ENCODE assay signal across 1 cellular context in the genomic region with DNA sequence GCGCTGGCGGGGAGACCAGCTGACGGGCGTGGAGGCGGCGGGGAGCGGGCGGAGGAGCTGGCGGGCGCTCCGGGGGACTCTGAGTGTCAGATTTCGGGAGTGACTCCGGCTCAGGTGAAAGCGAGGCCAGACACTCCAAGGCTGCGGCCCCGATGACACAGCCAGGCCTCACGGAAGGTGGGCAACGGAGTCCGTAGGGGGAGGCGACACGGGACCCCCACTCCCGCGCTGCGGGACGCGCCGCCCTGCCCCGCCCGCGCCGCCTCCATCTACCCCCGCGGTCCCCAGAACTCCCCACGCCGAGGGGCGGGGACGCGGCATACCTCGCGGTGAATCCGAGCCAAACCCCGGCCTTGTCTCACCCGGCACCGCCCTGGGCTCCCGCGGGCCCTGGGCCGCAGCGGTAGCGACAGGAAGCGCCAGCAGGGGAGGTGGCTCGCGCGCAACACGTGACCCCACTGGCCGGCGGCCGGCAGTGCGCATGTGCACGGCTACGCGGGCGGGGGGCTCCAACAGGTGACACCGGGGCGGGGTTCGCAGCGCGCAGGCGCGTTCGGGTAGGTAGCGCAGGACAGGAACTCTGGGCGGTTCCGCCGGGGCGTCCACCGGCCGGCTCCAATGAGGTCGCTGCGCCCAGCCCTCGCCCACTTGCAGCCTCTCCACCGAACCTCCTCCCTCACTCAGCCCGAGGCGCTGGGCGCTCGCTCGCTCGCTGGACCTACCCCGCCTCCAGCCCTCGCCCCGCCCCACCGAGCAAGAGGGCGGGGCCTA.
A peak's percentile ranks its signal among the peaks of the same experiment; 100 is the strongest.
TF ChIP-seq lines count a peak whose summit lies in the region.

A gene with protein sequence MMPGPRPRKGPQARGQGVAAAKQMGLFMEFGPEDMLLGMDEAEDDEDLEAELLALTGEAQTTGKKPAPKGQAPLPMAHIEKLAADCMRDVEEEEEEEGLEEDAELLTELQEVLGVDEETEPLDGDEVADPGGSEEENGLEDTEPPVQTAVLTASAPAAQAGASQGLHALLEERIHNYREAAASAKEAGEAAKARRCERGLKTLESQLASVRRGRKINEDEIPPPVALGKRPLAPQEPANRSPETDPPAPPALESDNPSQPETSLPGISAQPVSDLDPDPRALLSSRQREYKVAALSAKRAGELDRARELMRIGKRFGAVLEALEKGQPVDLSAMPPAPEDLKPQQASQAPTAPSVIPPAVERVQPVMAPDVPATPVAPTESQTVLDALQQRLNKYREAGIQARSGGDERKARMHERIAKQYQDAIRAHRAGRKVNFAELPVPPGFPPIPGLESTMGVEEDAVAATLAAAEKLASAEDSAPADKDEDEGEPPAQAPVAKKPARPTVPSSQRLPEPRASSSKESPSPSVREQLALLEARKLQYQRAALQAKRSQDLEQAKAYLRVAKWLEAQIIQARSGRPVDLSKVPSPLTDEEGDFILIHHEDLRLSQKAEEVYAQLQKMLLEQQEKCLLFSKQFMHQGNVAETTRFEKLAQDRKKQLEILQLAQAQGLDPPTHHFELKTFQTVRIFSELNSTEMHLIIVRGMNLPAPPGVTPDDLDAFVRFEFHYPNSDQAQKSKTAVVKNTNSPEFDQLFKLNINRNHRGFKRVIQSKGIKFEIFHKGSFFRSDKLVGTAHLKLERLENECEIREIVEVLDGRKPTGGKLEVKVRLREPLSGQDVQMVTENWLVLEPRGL (minus strand): TSS at position 460 of the 771 bp plus-strand sequence. CDS start 1,585 bp downstream, outside the sequence.

TF ChIP-seq in K562, 482 proteins besides CTCF, POLR2A, EP300 and RAD21 (continued from another document and continues in another):
- TF ChIP-seq, protein P1, sequence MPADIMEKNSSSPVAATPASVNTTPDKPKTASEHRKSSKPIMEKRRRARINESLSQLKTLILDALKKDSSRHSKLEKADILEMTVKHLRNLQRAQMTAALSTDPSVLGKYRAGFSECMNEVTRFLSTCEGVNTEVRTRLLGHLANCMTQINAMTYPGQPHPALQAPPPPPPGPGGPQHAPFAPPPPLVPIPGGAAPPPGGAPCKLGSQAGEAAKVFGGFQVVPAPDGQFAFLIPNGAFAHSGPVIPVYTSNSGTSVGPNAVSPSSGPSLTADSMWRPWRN (IDR thresholded peaks at IDR 0.05; ENCODE audit: low read depth) = peak; percentile 40; the same call in 1 of the 2 replicates
- TF ChIP-seq ZNF224 (CRISPR knock-in tag; IDR thresholded peaks at IDR 0.05) (no peak), CBX3 (IDR thresholded peaks at IDR 0.05; ENCODE audit: borderline replicate concordance in 1 of 2, low read length in 2 of 2) (peak in 1 of 2 experiments; percentile 40; a peak in 1 of 3 replicates), ILF3 (IDR thresholded peaks at IDR 0.05; ENCODE audit: borderline replicate concordance) (peak; percentile 81; the same call in 1 of the 2 replicates), ZBTB17 (CRISPR knock-in tag; IDR thresholded peaks at IDR 0.05) (peak; percentile 46), SMARCE1 (IDR thresholded peaks at IDR 0.05) (no peak), TBP (optimal IDR thresholded peaks at IDR 0.05; ENCODE audit: low read depth, low read length) (peak; percentile 68), ELF1 (tag; IDR thresholded peaks at IDR 0.05) (peak; percentile 83; the same call in 1 of the 2 replicates), ZNF282 (CRISPR knock-in tag; IDR thresholded peaks at IDR 0.05) (peak; percentile 84; the same call in 1 of the 2 replicates), ARHGAP35 (IDR thresholded peaks at IDR 0.05; ENCODE audit: partially characterized antibody) (no peak), ZNF408 (CRISPR knock-in tag; IDR thresholded peaks at IDR 0.05; ENCODE audit: low read depth) (no peak), ZNF764 (CRISPR knock-in tag; IDR thresholded peaks at IDR 0.05; ENCODE audit: low read depth) (no peak), FUS (optimal IDR thresholded peaks at IDR 0.05; ENCODE audit: low read depth, low read length) (peak; percentile 87), NR4A1 (CRISPR knock-in tag; IDR thresholded peaks at IDR 0.05) (no peak), NR4A1 (tag; IDR thresholded peaks at IDR 0.05) (0 out of 2 replicates have a peak, but pooled peaks have one; percentile 43), NR1H2 (CRISPR knock-in tag; IDR thresholded peaks at IDR 0.05) (0 out of 2 replicates have a peak, but pooled peaks have one; percentile 3), CBFA2T2 (conservative IDR thresholded peaks at IDR 0.05) (peak; percentile 85), RBM25 (IDR thresholded peaks at IDR 0.05; ENCODE audit: low read depth, low read length, severe bottlenecking) (no peak), DACH1 (IDR thresholded peaks at IDR 0.05; ENCODE audit: partially characterized antibody) (peak; percentile 70), ZNF766 (CRISPR knock-in tag; conservative IDR thresholded peaks at IDR 0.05) (no peak), POLR3A (IDR thresholded peaks at IDR 0.05; ENCODE audit: borderline replicate concordance, extremely low read depth, insufficient read depth, insufficient read length) (no peak), NRF1 (conservative IDR thresholded peaks at IDR 0.05 in 1 of 2, IDR thresholded peaks at IDR 0.05 in 1 of 2) (peak; percentile 100), MYNN (IDR thresholded peaks at IDR 0.05) (no peak), MYNN (CRISPR knock-in tag; IDR thresholded peaks at IDR 0.05) (no peak), POLR2B (IDR thresholded peaks at IDR 0.05; ENCODE audit: low read depth, partially characterized antibody) (peak; percentile 92), NFE2 (IDR thresholded peaks at IDR 0.05; ENCODE audit: low read depth) (0 out of 2 replicates have a peak, but pooled peaks have one; percentile 2), ZNF354B (CRISPR knock-in tag; IDR thresholded peaks at IDR 0.05) (no peak), HSF4 (CRISPR knock-in tag; IDR thresholded peaks at IDR 0.05; ENCODE audit: borderline replicate concordance) (no peak), ZNF232 (CRISPR knock-in tag; IDR thresholded peaks at IDR 0.05) (0 out of 2 replicates have a peak, but pooled peaks have one; percentile 41), CCNT2 (IDR thresholded peaks at IDR 0.05; ENCODE audit: borderline replicate concordance, extremely low read depth, insufficient read length, low read depth, low read length) (peak; percentile 95)
- TF ChIP-seq, protein P2, sequence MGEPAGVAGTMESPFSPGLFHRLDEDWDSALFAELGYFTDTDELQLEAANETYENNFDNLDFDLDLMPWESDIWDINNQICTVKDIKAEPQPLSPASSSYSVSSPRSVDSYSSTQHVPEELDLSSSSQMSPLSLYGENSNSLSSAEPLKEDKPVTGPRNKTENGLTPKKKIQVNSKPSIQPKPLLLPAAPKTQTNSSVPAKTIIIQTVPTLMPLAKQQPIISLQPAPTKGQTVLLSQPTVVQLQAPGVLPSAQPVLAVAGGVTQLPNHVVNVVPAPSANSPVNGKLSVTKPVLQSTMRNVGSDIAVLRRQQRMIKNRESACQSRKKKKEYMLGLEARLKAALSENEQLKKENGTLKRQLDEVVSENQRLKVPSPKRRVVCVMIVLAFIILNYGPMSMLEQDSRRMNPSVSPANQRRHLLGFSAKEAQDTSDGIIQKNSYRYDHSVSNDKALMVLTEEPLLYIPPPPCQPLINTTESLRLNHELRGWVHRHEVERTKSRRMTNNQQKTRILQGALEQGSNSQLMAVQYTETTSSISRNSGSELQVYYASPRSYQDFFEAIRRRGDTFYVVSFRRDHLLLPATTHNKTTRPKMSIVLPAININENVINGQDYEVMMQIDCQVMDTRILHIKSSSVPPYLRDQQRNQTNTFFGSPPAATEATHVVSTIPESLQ (CRISPR knock-in tag; IDR thresholded peaks at IDR 0.05) = 0 out of 2 replicates have a peak, but pooled peaks have one; percentile 47
- TF ChIP-seq, protein P3, sequence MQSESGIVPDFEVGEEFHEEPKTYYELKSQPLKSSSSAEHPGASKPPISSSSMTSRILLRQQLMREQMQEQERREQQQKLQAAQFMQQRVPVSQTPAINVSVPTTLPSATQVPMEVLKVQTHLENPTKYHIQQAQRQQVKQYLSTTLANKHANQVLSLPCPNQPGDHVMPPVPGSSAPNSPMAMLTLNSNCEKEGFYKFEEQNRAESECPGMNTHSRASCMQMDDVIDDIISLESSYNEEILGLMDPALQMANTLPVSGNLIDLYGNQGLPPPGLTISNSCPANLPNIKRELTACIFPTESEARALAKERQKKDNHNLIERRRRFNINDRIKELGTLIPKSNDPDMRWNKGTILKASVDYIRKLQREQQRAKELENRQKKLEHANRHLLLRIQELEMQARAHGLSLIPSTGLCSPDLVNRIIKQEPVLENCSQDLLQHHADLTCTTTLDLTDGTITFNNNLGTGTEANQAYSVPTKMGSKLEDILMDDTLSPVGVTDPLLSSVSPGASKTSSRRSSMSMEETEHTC (IDR thresholded peaks at IDR 0.05) = peak; percentile 97
- TF ChIP-seq, protein P4, sequence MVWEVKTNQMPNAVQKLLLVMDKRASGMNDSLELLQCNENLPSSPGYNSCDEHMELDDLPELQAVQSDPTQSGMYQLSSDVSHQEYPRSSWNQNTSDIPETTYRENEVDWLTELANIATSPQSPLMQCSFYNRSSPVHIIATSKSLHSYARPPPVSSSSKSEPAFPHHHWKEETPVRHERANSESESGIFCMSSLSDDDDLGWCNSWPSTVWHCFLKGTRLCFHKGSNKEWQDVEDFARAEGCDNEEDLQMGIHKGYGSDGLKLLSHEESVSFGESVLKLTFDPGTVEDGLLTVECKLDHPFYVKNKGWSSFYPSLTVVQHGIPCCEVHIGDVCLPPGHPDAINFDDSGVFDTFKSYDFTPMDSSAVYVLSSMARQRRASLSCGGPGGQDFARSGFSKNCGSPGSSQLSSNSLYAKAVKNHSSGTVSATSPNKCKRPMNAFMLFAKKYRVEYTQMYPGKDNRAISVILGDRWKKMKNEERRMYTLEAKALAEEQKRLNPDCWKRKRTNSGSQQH (CRISPR knock-in tag; IDR thresholded peaks at IDR 0.05) = no peak
- TF ChIP-seq, protein P5, sequence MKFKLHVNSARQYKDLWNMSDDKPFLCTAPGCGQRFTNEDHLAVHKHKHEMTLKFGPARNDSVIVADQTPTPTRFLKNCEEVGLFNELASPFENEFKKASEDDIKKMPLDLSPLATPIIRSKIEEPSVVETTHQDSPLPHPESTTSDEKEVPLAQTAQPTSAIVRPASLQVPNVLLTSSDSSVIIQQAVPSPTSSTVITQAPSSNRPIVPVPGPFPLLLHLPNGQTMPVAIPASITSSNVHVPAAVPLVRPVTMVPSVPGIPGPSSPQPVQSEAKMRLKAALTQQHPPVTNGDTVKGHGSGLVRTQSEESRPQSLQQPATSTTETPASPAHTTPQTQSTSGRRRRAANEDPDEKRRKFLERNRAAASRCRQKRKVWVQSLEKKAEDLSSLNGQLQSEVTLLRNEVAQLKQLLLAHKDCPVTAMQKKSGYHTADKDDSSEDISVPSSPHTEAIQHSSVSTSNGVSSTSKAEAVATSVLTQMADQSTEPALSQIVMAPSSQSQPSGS (CRISPR knock-in tag; IDR thresholded peaks at IDR 0.05) = 0 out of 2 replicates have a peak, but pooled peaks have one; percentile 45
- TF ChIP-seq, protein P6, sequence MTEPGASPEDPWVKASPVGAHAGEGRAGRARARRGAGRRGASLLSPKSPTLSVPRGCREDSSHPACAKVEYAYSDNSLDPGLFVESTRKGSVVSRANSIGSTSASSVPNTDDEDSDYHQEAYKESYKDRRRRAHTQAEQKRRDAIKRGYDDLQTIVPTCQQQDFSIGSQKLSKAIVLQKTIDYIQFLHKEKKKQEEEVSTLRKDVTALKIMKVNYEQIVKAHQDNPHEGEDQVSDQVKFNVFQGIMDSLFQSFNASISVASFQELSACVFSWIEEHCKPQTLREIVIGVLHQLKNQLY (CRISPR knock-in tag; conservative IDR thresholded peaks at IDR 0.05) = no peak
- TF ChIP-seq, protein P7, sequence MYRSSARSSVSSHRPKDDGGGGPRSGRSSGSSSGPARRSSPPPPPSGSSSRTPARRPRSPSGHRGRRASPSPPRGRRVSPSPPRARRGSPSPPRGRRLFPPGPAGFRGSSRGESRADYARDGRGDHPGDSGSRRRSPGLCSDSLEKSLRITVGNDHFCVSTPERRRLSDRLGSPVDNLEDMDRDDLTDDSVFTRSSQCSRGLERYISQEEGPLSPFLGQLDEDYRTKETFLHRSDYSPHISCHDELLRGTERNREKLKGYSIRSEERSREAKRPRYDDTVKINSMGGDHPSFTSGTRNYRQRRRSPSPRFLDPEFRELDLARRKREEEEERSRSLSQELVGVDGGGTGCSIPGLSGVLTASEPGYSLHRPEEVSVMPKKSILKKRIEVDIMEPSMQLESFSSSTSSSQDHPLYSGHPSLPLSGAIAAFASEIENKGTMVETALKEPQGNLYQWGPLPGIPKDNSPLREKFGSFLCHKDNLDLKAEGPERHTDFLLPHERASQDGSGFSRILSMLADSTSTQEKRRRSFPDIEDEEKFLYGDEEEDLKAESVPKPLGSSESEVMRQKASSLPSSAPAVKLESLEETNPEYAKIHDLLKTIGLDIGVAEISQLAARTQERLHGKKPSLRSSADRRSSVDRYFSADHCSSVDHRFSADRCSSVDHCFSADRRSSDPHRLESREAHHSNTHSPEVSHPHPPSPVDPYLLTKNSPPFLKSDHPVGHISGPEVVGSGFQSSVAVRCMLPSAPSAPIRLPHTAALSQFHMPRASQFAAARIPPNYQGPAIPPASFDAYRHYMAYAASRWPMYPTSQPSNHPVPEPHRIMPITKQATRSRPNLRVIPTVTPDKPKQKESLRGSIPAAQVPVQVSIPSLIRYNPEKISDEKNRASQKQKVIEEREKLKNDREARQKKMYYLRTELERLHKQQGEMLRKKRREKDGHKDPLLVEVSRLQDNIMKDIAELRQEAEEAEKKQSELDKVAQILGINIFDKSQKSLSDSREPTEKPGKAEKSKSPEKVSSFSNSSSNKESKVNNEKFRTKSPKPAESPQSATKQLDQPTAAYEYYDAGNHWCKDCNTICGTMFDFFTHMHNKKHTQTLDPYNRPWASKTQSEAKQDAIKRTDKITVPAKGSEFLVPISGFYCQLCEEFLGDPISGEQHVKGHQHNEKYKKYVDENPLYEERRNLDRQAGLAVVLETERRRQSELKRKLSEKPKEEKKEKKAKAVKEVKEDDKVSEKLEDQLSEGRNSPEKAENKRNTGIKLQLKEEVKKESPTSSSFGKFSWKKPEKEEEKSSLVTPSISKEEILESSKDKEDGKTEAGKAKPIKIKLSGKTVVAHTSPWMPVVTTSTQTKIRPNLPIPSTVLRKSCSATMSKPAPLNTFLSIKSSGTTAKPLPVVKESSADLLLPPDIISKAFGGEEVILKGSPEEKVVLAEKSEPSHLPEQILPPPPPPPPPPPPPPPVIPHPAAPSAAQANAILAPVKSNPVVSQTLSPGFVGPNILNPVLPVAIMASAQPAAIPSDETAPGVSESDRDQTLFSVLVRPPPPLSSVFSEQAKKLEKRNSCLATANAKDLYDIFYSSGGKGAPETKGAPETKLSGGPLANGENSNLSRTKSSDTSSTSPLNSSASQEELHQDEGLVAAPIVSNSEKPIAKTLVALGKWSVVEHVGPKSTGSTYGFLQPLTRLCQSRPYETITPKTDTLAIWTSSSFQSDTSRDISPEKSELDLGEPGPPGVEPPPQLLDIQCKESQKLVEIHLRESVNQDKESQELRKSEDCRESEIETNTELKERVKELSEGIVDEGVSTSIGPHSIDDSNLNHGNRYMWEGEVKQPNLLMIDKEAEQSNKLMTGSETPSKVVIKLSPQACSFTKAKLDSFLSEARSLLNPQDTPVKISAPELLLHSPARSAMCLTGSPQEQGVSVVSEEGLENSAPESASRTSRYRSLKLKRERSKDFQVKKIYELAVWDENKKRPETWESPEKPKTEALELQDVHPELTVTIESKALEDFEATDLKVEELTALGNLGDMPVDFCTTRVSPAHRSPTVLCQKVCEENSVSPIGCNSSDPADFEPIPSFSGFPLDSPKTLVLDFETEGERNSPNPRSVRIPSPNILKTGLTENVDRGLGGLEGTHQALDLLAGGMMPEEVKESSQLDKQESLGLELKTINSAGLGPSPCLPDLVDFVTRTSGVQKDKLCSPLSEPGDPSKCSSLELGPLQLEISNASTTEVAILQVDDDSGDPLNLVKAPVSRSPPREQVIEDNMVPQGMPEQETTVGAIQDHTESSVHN (IDR thresholded peaks at IDR 0.05; ENCODE audit: borderline replicate concordance in 1 of 2, low read depth in 1 of 2) = no peak
